In genomic region chr7:87110778-87111177, GRCh38 we compare ENCODE assay signal across 14 cellular contexts. TPM values are rescaled to one million over a fixed set of nuclear protein-coding genes. Genes with fewer than 3 reads are reported as not detected.
DNase-seq lines count a peak whose midpoint lies in the region; ATAC-seq, FAIRE-seq and TF ChIP-seq lines count a peak whose summit lies in the region.
"Had no signal": no experiment of that assay in that cellular context is flagged by ENCODE, and none has a peak within 500 bp of the region (broad histone marks: within the 10 kb centered on the region; RNA-seq: fewer than 3 reads in every experiment).

No MANE protein-coding gene starts in this region.

- H3K36me3 ChIP-seq in MG63 (no peaks in the 10 kb centered on the region), HepG2 (replicated peaks in 1 of 2; ENCODE audit: control insufficient read depth in 1 of 2, insufficient read depth in 2 of 2, low read length in 2 of 2) (no peaks in the 10 kb centered on the region)

- no peaks in the 10 kb centered on the region for H4K20me1 ChIP-seq in HepG2 (ENCODE audit: insufficient read depth, low read length)

- in situ Hi-C loops in HepG2 (cut with HindIII; ENCODE audit: extremely low pct_ligation_motif_present, low pct_unique_long_range_greater_than_20kb) = no loop called here

- no peak for TF ChIP-seq POLR2A in HepG2 (IDR thresholded peaks at IDR 0.05; ENCODE audit: insufficient read depth in 1 of 2, low read depth in 2 of 2, low read length in 2 of 2)

- H3K4me3 ChIP-seq in MG63 = no peak overlapping the region
- H3K4me3 ChIP-seq in choroid plexus epithelial cell (ENCODE audit: low read depth, low read length) = no peak overlapping the region
- H3K4me3 ChIP-seq in HepG2 (replicated peaks in 1 of 3; ENCODE audit: insufficient read depth in 1 of 3, low read depth in 2 of 3, low read length in 3 of 3) = no peak overlapping the region

- DNase-seq in DMS53 treated with DMSO at 0.1 percent for 48 hours (lab: John Stamatoyannopoulos, UW; ENCODE audit: unreplicated experiment) (peak; percentile 84), MG63 (peak; percentile 1), choroid plexus epithelial cell (ENCODE audit: low read depth) (peak; percentile 54), HepG2 (ENCODE audit: low spot score) (peak; percentile 36), NCI-H82 treated with DMSO at 0.1 percent for 48 hours (lab: John Stamatoyannopoulos, UW; ENCODE audit: unreplicated experiment) (no peak), SW480 (ENCODE audit: low spot score) (no peak)
- DNase-seq: activated naive CD8-positive, alpha-beta T cell treated with anti-CD3 and anti-CD28 coated beads, Interleukin-2, amount 50 U/mL, for 24 hours; activated T-cell treated with anti-CD3 and anti-CD28 coated beads, Interleukin-2, amount 50 U/mL, for 72 hours; AML-193; NCI-H510A had no signal

- 19% methylated on average over 2 of the region's 2 CpGs for WGBS in HepG2 (ENCODE audit: low lambda C conversion rate)

- CTCF ChIA-PET in HepG2 (lab: Yijun Ruan, JAX; ENCODE audit: low intra/inter-chr PET ratio, low total read pairs) = no interaction called here

- no peak for FAIRE-seq in HepG2 (lab: Jason Lieb, UNC)
- FAIRE-seq: frontal cortex had no signal

- no peak overlapping the region for H3K27ac ChIP-seq in HepG2 (ENCODE audit: extremely low read length, insufficient read depth, low read length)

- no peaks in the 10 kb centered on the region for H3K79me2 ChIP-seq in HepG2 (ENCODE audit: insufficient read depth, low read length)

- TF ChIP-seq RAD21 in HepG2 (CRISPR knock-in tag; IDR thresholded peaks at IDR 0.05) = no peak

- BruUV-seq in HepG2 (replicated peaks; lab: Mats Ljungman, UMichigan) = no TSS peak

- no peak for TF ChIP-seq EP300 in HepG2 (IDR thresholded peaks at IDR 0.05; ENCODE audit: low read depth in 2 of 2, low read length in 2 of 2)
- TF ChIP-seq EP300 in HepG2 (CRISPR knock-in tag; IDR thresholded peaks at IDR 0.05; ENCODE audit: borderline replicate concordance) = no peak

- H3K4me1 ChIP-seq in HepG2 (ENCODE audit: insufficient read depth, low read length) = no peaks in the 10 kb centered on the region

- H2AFZ ChIP-seq in HepG2 (ENCODE audit: low read length) = no peak overlapping the region

- ATAC-seq in HepG2 (no peak; the same call in 2 of the 3 replicates), HG03457 (IDR thresholded peaks at IDR 0.05; ENCODE audit: unreplicated experiment) (no peak), GM18520 (IDR thresholded peaks at IDR 0.05; ENCODE audit: unreplicated experiment) (no peak)
- ATAC-seq: activated naive CD8-positive, alpha-beta T cell treated with anti-CD3 and anti-CD28 coated beads, Interleukin-2, amount 50 U/mL, for 24 hours; activated T-cell treated with anti-CD3 and anti-CD28 coated beads, Interleukin-2, amount 50 U/mL, for 72 hours; HCT116 had no signal

- H3K27me3 ChIP-seq in MG63 (no peaks in the 10 kb centered on the region), HepG2 (ENCODE audit: control insufficient read depth in 1 of 2, insufficient read depth in 2 of 2, low read length in 2 of 2) (no peaks in the 10 kb centered on the region)

- POLR2A ChIA-PET in HepG2 (lab: Yijun Ruan, JAX) = no interaction called here

- H3K9me3 ChIP-seq in MG63 (no peaks in the 10 kb centered on the region), HepG2 (ENCODE audit: low read length) (no peaks in the 10 kb centered on the region)

- TF ChIP-seq CTCF in choroid plexus epithelial cell (conservative IDR thresholded peaks at IDR 0.05; ENCODE audit: low read depth, low read length) (no peak), HepG2 (CRISPR knock-in tag; IDR thresholded peaks at IDR 0.05) (no peak)

- no peak overlapping the region for H3K9ac ChIP-seq in HepG2 (ENCODE audit: insufficient read depth, low read depth, low read length)

- intact Hi-C loops in HepG2 (cut with micrococcal nuclease; ENCODE audit: unreplicated experiment) = no loop called here

- H3K4me2 ChIP-seq in HepG2 (ENCODE audit: low read depth, low read length) = no peak overlapping the region

TF ChIP-seq in HepG2, 621 proteins besides CTCF, POLR2A, EP300 and RAD21 (continues in another document):
- no peak for TF ChIP-seq MAF1 (CRISPR knock-in tag; IDR thresholded peaks at IDR 0.05; ENCODE audit: borderline replicate concordance)
- TF ChIP-seq SRSF4 (IDR thresholded peaks at IDR 0.05; ENCODE audit: low read depth, low read length, poor library complexity, severe bottlenecking) = no peak
- TF ChIP-seq MAFF (IDR thresholded peaks at IDR 0.05; ENCODE audit: low read depth, low read length) = peak; percentile 46; the same call in 1 of the 2 replicates
- TF ChIP-seq FOXA3 (CRISPR knock-in tag; IDR thresholded peaks at IDR 0.05) = peak; percentile 55; the same call in 1 of the 2 replicates
- no peak for TF ChIP-seq STAT6 (CRISPR knock-in tag; IDR thresholded peaks at IDR 0.05; ENCODE audit: borderline replicate concordance)
- TF ChIP-seq ARNT2 (CRISPR knock-in tag; IDR thresholded peaks at IDR 0.05; ENCODE audit: low read depth) = no peak

RNA-seq across cellular contexts. Expression of gene DMTF1, which starts 41.5 kb away (rescaled TPM):
- total RNA-seq in MG63 (2014; rRNA removed; shearing (Covaris generic); ENCODE audit: low replicate concordance) = 11.2 and 18.6 TPM in 2 replicates
- 17.9 and 45.8 TPM in 2 replicates for total RNA-seq in HepG2 (2016; rRNA removed; fragmentation: Illumina TruSeq; extraction: Trizol)
- 8.9 and 13.1 TPM in 2 replicates for total RNA-seq in HepG2 (2016; cell fraction: cytosol; rRNA removed; fragmentation: Illumina TruSeq; extraction: Trizol; ENCODE audit: low read depth)
- total RNA-seq in HepG2 (2016; cell fraction: insoluble cytoplasmic fraction; rRNA removed; fragmentation: Illumina TruSeq; extraction: Trizol) = 16.8 and 39.0 TPM in 2 replicates
- total RNA-seq in HepG2 (2016; cell fraction: membrane; rRNA removed; fragmentation: Illumina TruSeq; extraction: Trizol) = 11.4 and 12.3 TPM in 2 replicates
- 120 and 143 TPM in 2 replicates for total RNA-seq in HepG2 (2016; cell fraction: nucleus; rRNA removed; fragmentation: Illumina TruSeq; extraction: Trizol)
- 111 and 132 TPM in 2 replicates for polyA plus RNA-seq in HepG2 (2011; rRNA removed)
- polyA plus RNA-seq in HepG2 (2011; cell fraction: cytosol; rRNA removed) = 17.2 and 21.7 TPM in 2 replicates
- 295 and 299 TPM in 2 replicates for polyA plus RNA-seq in HepG2 (2011; cell fraction: nucleus; rRNA removed)
- 27.6 and 31.1 TPM in 2 replicates for polyA plus RNA-seq in HepG2 (2012)
- polyA plus RNA-seq in HepG2 (2016; cell fraction: cytosol; fragmentation: Illumina TruSeq; extraction: Trizol; ENCODE audit: low read depth) = 1.1 and 2.1 TPM in 2 replicates
- 14.5 and 17.7 TPM in 2 replicates for polyA plus RNA-seq in HepG2 (2016; cell fraction: insoluble cytoplasmic fraction; fragmentation: Illumina TruSeq; extraction: Trizol; ENCODE audit: low read depth)
- 2.9 and 3.0 TPM in 2 replicates for polyA plus RNA-seq in HepG2 (2016; cell fraction: membrane; fragmentation: Illumina TruSeq; extraction: Trizol; ENCODE audit: low read depth)
- 167 and 192 TPM in 2 replicates for polyA plus RNA-seq in HepG2 (2016; cell fraction: nucleus; fragmentation: Illumina TruSeq; extraction: Trizol; ENCODE audit: insufficient read depth, low read depth)
- 63.7 and 73.9 TPM in 2 replicates for polyA minus RNA-seq in HepG2 (2011; rRNA and poly(A)+ RNA removed; ENCODE audit: low replicate concordance)
- polyA minus RNA-seq in HepG2 (2011; cell fraction: cytosol; rRNA and poly(A)+ RNA removed) = 19.5 and 24.6 TPM in 2 replicates
- 527 and 550 TPM in 2 replicates for polyA minus RNA-seq in HepG2 (2011; cell fraction: nucleus; rRNA and poly(A)+ RNA removed)

RNA-seq across cellular contexts. Expression of gene ELAPOR2, which starts 51.3 kb away (rescaled TPM):
- not detected in 2 replicates for total RNA-seq in MG63 (2014; rRNA removed; shearing (Covaris generic); ENCODE audit: low replicate concordance)
- total RNA-seq in HepG2 (2016; rRNA removed; fragmentation: Illumina TruSeq; extraction: Trizol) = 8.4 and 10.3 TPM in 2 replicates
- total RNA-seq in HepG2 (2016; cell fraction: cytosol; rRNA removed; fragmentation: Illumina TruSeq; extraction: Trizol; ENCODE audit: low read depth) = 1.7 and 2.6 TPM in 2 replicates
- 7.0 and 9.7 TPM in 2 replicates for total RNA-seq in HepG2 (2016; cell fraction: insoluble cytoplasmic fraction; rRNA removed; fragmentation: Illumina TruSeq; extraction: Trizol)
- 3.8 and 6.1 TPM in 2 replicates for total RNA-seq in HepG2 (2016; cell fraction: membrane; rRNA removed; fragmentation: Illumina TruSeq; extraction: Trizol)
- 12.8 and 13.5 TPM in 2 replicates for total RNA-seq in HepG2 (2016; cell fraction: nucleus; rRNA removed; fragmentation: Illumina TruSeq; extraction: Trizol)
- polyA plus RNA-seq in HepG2 (2011; rRNA removed) = 7.4 and 7.8 TPM in 2 replicates
- polyA plus RNA-seq in HepG2 (2011; cell fraction: cytosol; rRNA removed) = 2.3 and 4.2 TPM in 2 replicates
- polyA plus RNA-seq in HepG2 (2011; cell fraction: nucleus; rRNA removed) = 6.7 and 8.3 TPM in 2 replicates
- 5.0 and 7.8 TPM in 2 replicates for polyA plus RNA-seq in HepG2 (2012)
- polyA plus RNA-seq in HepG2 (2016; cell fraction: cytosol; fragmentation: Illumina TruSeq; extraction: Trizol; ENCODE audit: low read depth) = 0.37 and 0.42 TPM in 2 replicates
- 6.3 and 7.2 TPM in 2 replicates for polyA plus RNA-seq in HepG2 (2016; cell fraction: insoluble cytoplasmic fraction; fragmentation: Illumina TruSeq; extraction: Trizol; ENCODE audit: low read depth)
- 1.6 and 1.8 TPM in 2 replicates for polyA plus RNA-seq in HepG2 (2016; cell fraction: membrane; fragmentation: Illumina TruSeq; extraction: Trizol; ENCODE audit: low read depth)
- 6.1 and 8.1 TPM in 2 replicates for polyA plus RNA-seq in HepG2 (2016; cell fraction: nucleus; fragmentation: Illumina TruSeq; extraction: Trizol; ENCODE audit: insufficient read depth, low read depth)
- polyA minus RNA-seq in HepG2 (2011; rRNA and poly(A)+ RNA removed; ENCODE audit: low replicate concordance) = 13.0 and 33.6 TPM in 2 replicates
- polyA minus RNA-seq in HepG2 (2011; cell fraction: cytosol; rRNA and poly(A)+ RNA removed) = 5.8 and 6.5 TPM in 2 replicates
- 38.8 and 50.1 TPM in 2 replicates for polyA minus RNA-seq in HepG2 (2011; cell fraction: nucleus; rRNA and poly(A)+ RNA removed)

Comparison
In these comparisons a context has a peak if more than half of its experiments do, and no peak if none do; other contexts are left out.
1. DNase-seq: peak in DMS53 treated with DMSO at 0.1 percent for 48 hours (single experiment), MG63 (single experiment), choroid plexus epithelial cell (single experiment) and HepG2 (single experiment); none in NCI-H82 treated with DMSO at 0.1 percent for 48 hours (single experiment) and SW480 (single experiment).